ENCODE assay signal across 13 cellular contexts in genomic region chr1:10761503-10762152, GRCh38. TPM values are rescaled to one million over a fixed set of nuclear protein-coding genes. Genes with fewer than 3 reads are reported as not detected.
DNase-seq lines count a peak whose midpoint lies in the region; ATAC-seq, FAIRE-seq and TF ChIP-seq lines count a peak whose summit lies in the region.
"Had no signal": no experiment of that assay in that cellular context is flagged by ENCODE, and none has a peak within 500 bp of the region (broad histone marks: within the 10 kb centered on the region; RNA-seq: fewer than 3 reads in every experiment).

No MANE protein-coding gene starts in this region.

- H3K36me3 ChIP-seq in esophagus muscularis mucosa (peaks cover 0 to 15% (median 10%) of the 10 kb centered on the region in 4 donors), mesodermal cell (ENCODE audit: control insufficient read depth, insufficient read depth, low read length) (no peaks in the 10 kb centered on the region)
- H3K36me3 ChIP-seq: ovary had no signal

- H3K36me3 Mint-ChIP-seq in type B pancreatic cell, result no peaks in the 10 kb centered on the region
- H3K36me3 Mint-ChIP-seq in activated naive CD8-positive, alpha-beta T cell treated with anti-CD3 and anti-CD28 coated beads, Interleukin-2, amount 50 U/mL, for 24 hours (ENCODE audit: low read depth), result no peaks in the 10 kb centered on the region
- H3K36me3 Mint-ChIP-seq: activated naive CD8-positive, alpha-beta T cell treated with anti-CD3 and anti-CD28 coated beads, Interleukin-2, amount 10 ng/mL, durations not matched to agents 7 days and 5 days had no signal

- no peak for TF ChIP-seq POLR2A in esophagus muscularis mucosa (IDR thresholded peaks at IDR 0.05; ENCODE audit: low read depth)

- peak overlapping the region in 3 of 4 donors; percentile 7 to 59 (median 44) for H3K27ac ChIP-seq in esophagus muscularis mucosa (replicated peaks in 1 of 4)
- H3K27ac ChIP-seq in mesodermal cell (ENCODE audit: low read depth, low read length, severe bottlenecking), result peak overlapping the region; percentile 5
- H3K27ac ChIP-seq: dorsolateral prefrontal cortex, ovary had no signal

- no peak for TF ChIP-seq EP300 in esophagus muscularis mucosa (IDR thresholded peaks at IDR 0.05)

- H3K27me3 ChIP-seq in esophagus muscularis mucosa, result no peaks in the 10 kb centered on the region
- H3K27me3 ChIP-seq: ovary had no signal

- DNase-seq in NCI-H510A (lab: John Stamatoyannopoulos, UW) (peak; percentile 36), esophagus muscularis mucosa (ENCODE audit: extremely low spot score) (no peak), type B pancreatic cell (ENCODE audit: extremely low spot score, unreplicated experiment) (no peak), frontal cortex (ENCODE audit: low spot score in 2 of 2) (no peak), NCI-H2081 (lab: John Stamatoyannopoulos, UW) (no peak)
- DNase-seq in activated naive CD8-positive, alpha-beta T cell treated with anti-CD3 and anti-CD28 coated beads, Interleukin-2, amount 50 U/mL, for 24 hours, result no peak
- DNase-seq: activated naive CD8-positive, alpha-beta T cell treated with anti-CD3 and anti-CD28 coated beads, Interleukin-2, amount 10 ng/mL, durations not matched to agents 7 days and 5 days; dorsolateral prefrontal cortex; glutamatergic neuron; NCI-H226; ovary; substantia nigra had no signal

- H3K27ac Mint-ChIP-seq in type B pancreatic cell, result peak overlapping the region; percentile 48
- H3K27ac Mint-ChIP-seq in activated naive CD8-positive, alpha-beta T cell treated with anti-CD3 and anti-CD28 coated beads, Interleukin-2, amount 50 U/mL, for 24 hours, result no peak overlapping the region
- H3K27ac Mint-ChIP-seq: activated naive CD8-positive, alpha-beta T cell treated with anti-CD3 and anti-CD28 coated beads, Interleukin-2, amount 10 ng/mL, durations not matched to agents 7 days and 5 days had no signal

- WGBS in esophagus muscularis mucosa, result 64% methylated on average over 21 of the region's 23 CpGs
- 90 to 93% methylated on average over 14 to 15 of the region's 23 CpGs for WGBS in mesodermal cell (ENCODE audit: insufficient coverage in 2 of 2), 2 experiments

- H3K4me3 Mint-ChIP-seq in type B pancreatic cell, result no peak overlapping the region
- no peak overlapping the region for H3K4me3 Mint-ChIP-seq in activated naive CD8-positive, alpha-beta T cell treated with anti-CD3 and anti-CD28 coated beads, Interleukin-2, amount 50 U/mL, for 24 hours
- H3K4me3 Mint-ChIP-seq: activated naive CD8-positive, alpha-beta T cell treated with anti-CD3 and anti-CD28 coated beads, Interleukin-2, amount 10 ng/mL, durations not matched to agents 7 days and 5 days had no signal

- TF ChIP-seq CTCF in esophagus muscularis mucosa (IDR thresholded peaks at IDR 0.05), result no peak
- TF ChIP-seq CTCF in type B pancreatic cell (conservative IDR thresholded peaks at IDR 0.05), result no peak

- H3K9me3 Mint-ChIP-seq in type B pancreatic cell, result no peaks in the 10 kb centered on the region
- no peaks in the 10 kb centered on the region for H3K9me3 Mint-ChIP-seq in activated naive CD8-positive, alpha-beta T cell treated with anti-CD3 and anti-CD28 coated beads, Interleukin-2, amount 50 U/mL, for 24 hours
- H3K9me3 Mint-ChIP-seq: activated naive CD8-positive, alpha-beta T cell treated with anti-CD3 and anti-CD28 coated beads, Interleukin-2, amount 10 ng/mL, durations not matched to agents 7 days and 5 days had no signal

- intact Hi-C loops in esophagus muscularis mucosa (cut with DNase I), result no loop called here

- peaks cover 35 to 77% (median 45%) of the 10 kb centered on the region in 4 donors for H3K4me1 ChIP-seq in esophagus muscularis mucosa
- H3K4me1 ChIP-seq in mesodermal cell (ENCODE audit: control insufficient read depth, insufficient read depth, low read length, poor library complexity, severe bottlenecking), result no peaks in the 10 kb centered on the region

- no peak for FAIRE-seq in frontal cortex (lab: Jason Lieb, UNC)

- H3K27me3 Mint-ChIP-seq in type B pancreatic cell, result no peaks in the 10 kb centered on the region
- H3K27me3 Mint-ChIP-seq in activated naive CD8-positive, alpha-beta T cell treated with anti-CD3 and anti-CD28 coated beads, Interleukin-2, amount 50 U/mL, for 24 hours, result peaks cover 4% of the 10 kb centered on the region

- H3K9me3 ChIP-seq in esophagus muscularis mucosa (no peaks in the 10 kb centered on the region), mesodermal cell (ENCODE audit: control insufficient read depth, low read length) (no peaks in the 10 kb centered on the region)
- H3K9me3 ChIP-seq: ovary had no signal

- peaks cover 28% of the 10 kb centered on the region for H3K4me1 Mint-ChIP-seq in type B pancreatic cell (ENCODE audit: unreplicated experiment)
- peaks cover 3% of the 10 kb centered on the region for H3K4me1 Mint-ChIP-seq in activated naive CD8-positive, alpha-beta T cell treated with anti-CD3 and anti-CD28 coated beads, Interleukin-2, amount 50 U/mL, for 24 hours

- no peak for ATAC-seq in activated naive CD8-positive, alpha-beta T cell treated with anti-CD3 and anti-CD28 coated beads, Interleukin-2, amount 50 U/mL, for 24 hours

- peak overlapping the region in 1 of 4 donors; percentile 7 for H3K4me3 ChIP-seq in esophagus muscularis mucosa
- no peak overlapping the region for H3K4me3 ChIP-seq in mesodermal cell (ENCODE audit: extremely low read depth, insufficient read depth, low read length, poor library complexity, severe bottlenecking)
- H3K4me3 ChIP-seq: dorsolateral prefrontal cortex, ovary had no signal

RNA-seq across cellular contexts. Expression of gene CASZ1, which starts 34.8 kb away (rescaled TPM):
- total RNA-seq in esophagus muscularis mucosa (10 to 100 TPM; 21.9 to 60.2 (median 29.6) TPM), type B pancreatic cell (ENCODE audit: low replicate concordance) (15.7 and 37.5 TPM in 2 replicates), frontal cortex (1.6 TPM)
- polyA plus RNA-seq in mesodermal cell (2013, experiment 1 of 2), result 7.6 TPM
- polyA plus RNA-seq in mesodermal cell (2013, experiment 2 of 2), result 6.6 TPM
